ENCODE assay signal across 1 cellular context in the genomic region with DNA sequence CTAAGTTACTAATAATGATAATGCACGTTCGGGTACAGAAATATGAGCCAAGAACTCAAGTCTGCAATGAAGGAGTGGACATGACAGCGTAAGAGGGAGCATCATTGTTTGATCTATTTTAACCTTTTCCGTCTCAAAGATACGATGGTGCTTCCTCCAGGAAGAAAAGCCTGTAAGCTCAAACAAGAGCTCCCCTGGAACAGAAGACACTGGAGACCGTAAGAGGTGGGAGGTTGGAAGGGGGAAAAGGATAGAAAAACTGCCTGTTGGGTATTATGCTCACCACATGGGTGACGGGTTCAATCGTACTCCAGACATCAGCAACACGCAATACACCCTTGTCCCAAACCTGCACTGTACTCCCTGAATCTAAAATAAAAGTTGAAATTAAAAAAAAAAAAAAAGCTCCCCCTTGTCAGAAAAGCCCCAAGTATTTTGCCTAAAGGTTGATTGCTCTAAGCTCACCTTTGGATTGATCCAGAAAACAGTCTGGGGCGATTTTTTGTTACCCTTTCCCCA.
TF ChIP-seq lines count a peak whose summit lies in the region.

No MANE protein-coding gene starts in this region.

TF ChIP-seq in K562, 482 proteins besides CTCF, POLR2A, EP300 and RAD21 (continued from another document and continues in another):
- TF ChIP-seq, protein P1, sequence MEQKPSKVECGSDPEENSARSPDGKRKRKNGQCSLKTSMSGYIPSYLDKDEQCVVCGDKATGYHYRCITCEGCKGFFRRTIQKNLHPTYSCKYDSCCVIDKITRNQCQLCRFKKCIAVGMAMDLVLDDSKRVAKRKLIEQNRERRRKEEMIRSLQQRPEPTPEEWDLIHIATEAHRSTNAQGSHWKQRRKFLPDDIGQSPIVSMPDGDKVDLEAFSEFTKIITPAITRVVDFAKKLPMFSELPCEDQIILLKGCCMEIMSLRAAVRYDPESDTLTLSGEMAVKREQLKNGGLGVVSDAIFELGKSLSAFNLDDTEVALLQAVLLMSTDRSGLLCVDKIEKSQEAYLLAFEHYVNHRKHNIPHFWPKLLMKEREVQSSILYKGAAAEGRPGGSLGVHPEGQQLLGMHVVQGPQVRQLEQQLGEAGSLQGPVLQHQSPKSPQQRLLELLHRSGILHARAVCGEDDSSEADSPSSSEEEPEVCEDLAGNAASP (IDR thresholded peaks at IDR 0.05) = no peak
- TF ChIP-seq RBM25 (IDR thresholded peaks at IDR 0.05; ENCODE audit: low read depth, low read length, severe bottlenecking) (no peak), ZNF212 (CRISPR knock-in tag; IDR thresholded peaks at IDR 0.05) (no peak), E2F6 (IDR thresholded peaks at IDR 0.05; ENCODE audit: borderline replicate concordance in 1 of 2, extremely low read depth in 1 of 2, insufficient read depth in 1 of 2, insufficient read length in 1 of 2, low read depth in 1 of 2, low read length in 1 of 2, poor library complexity in 1 of 2, severe bottlenecking in 1 of 2) (peak in 1 of 2 experiments; percentile 30), MTA2 (IDR thresholded peaks at IDR 0.05; ENCODE audit: low read depth) (no peak), KDM1A (IDR thresholded peaks at IDR 0.05) (peak in 1 of 2 experiments; percentile 23; a peak in 1 of 4 replicates), SLC30A9 (CRISPR knock-in tag; IDR thresholded peaks at IDR 0.05) (no peak), IRF1 (CRISPR knock-in tag; IDR thresholded peaks at IDR 0.05; ENCODE audit: borderline replicate concordance) (no peak), E2F3 (CRISPR knock-in tag; IDR thresholded peaks at IDR 0.05) (no peak), TCF3 (CRISPR knock-in tag; IDR thresholded peaks at IDR 0.05) (no peak), ARNT (IDR thresholded peaks at IDR 0.05) (peak in 1 of 2 experiments; percentile 35; a peak in 1 of 4 replicates), EHMT2 (IDR thresholded peaks at IDR 0.05) (no peak), ZBTB7A (IDR thresholded peaks at IDR 0.05; ENCODE audit: borderline replicate concordance, control insufficient read depth, low read depth, low read length) (no peak), MYC (IDR thresholded peaks at IDR 0.05; ENCODE audit: low read depth, low read length) (peak; percentile 8; the same call in 1 of the 2 replicates), MYC (CRISPR knock-in tag; IDR thresholded peaks at IDR 0.05; ENCODE audit: borderline replicate concordance, low read depth) (no peak), ZNF280B (CRISPR knock-in tag; IDR thresholded peaks at IDR 0.05) (no peak), BCOR (IDR thresholded peaks at IDR 0.05) (0 out of 2 replicates have a peak, but pooled peaks have one; percentile 20), FOXP1 (CRISPR knock-in tag; IDR thresholded peaks at IDR 0.05) (no peak), PHB (CRISPR knock-in tag; IDR thresholded peaks at IDR 0.05) (peak; percentile 61; the same call in 1 of the 2 replicates), EP400 (IDR thresholded peaks at IDR 0.05) (peak; percentile 57; the same call in 1 of the 2 replicates), ZNF347 (CRISPR knock-in tag; IDR thresholded peaks at IDR 0.05; ENCODE audit: low read depth) (no peak), ZNF449 (CRISPR knock-in tag; IDR thresholded peaks at IDR 0.05) (no peak), CBFA2T2 (conservative IDR thresholded peaks at IDR 0.05) (no peak), RNF219 (CRISPR knock-in tag; IDR thresholded peaks at IDR 0.05) (no peak), MXI1 (IDR thresholded peaks at IDR 0.05; ENCODE audit: low read depth, low read length) (no peak), ZNF23 (CRISPR knock-in tag; IDR thresholded peaks at IDR 0.05) (no peak), ZNF75A (CRISPR knock-in tag; IDR thresholded peaks at IDR 0.05) (no peak), NR4A1 (CRISPR knock-in tag; IDR thresholded peaks at IDR 0.05) (no peak), NR4A1 (tag; IDR thresholded peaks at IDR 0.05) (no peak), TCFL5 (CRISPR knock-in tag; conservative IDR thresholded peaks at IDR 0.05) (no peak), MTA3 (IDR thresholded peaks at IDR 0.05; ENCODE audit: borderline replicate concordance) (0 out of 2 replicates have a peak, but pooled peaks have one; percentile 36), TCF7L2 (IDR thresholded peaks at IDR 0.05; ENCODE audit: low read depth, low read length) (no peak), NEUROD1 (IDR thresholded peaks at IDR 0.05; ENCODE audit: borderline replicate concordance, low read depth, low read length, partially characterized antibody) (no peak), RBBP5 (IDR thresholded peaks at IDR 0.05; ENCODE audit: borderline replicate concordance, insufficient read depth, low read length, poor library complexity, severe bottlenecking) (peak; percentile 70), ZNF431 (CRISPR knock-in tag; IDR thresholded peaks at IDR 0.05) (no peak), MTA1 (IDR thresholded peaks at IDR 0.05; ENCODE audit: borderline replicate concordance) (no peak), DPF2 (IDR thresholded peaks at IDR 0.05) (peak; percentile 43; the same call in 1 of the 2 replicates), ATF1 (CRISPR knock-in tag; IDR thresholded peaks at IDR 0.05) (no peak), ATF1 (tag; IDR thresholded peaks at IDR 0.05) (peak; percentile 51)
- TF ChIP-seq, protein P2, sequence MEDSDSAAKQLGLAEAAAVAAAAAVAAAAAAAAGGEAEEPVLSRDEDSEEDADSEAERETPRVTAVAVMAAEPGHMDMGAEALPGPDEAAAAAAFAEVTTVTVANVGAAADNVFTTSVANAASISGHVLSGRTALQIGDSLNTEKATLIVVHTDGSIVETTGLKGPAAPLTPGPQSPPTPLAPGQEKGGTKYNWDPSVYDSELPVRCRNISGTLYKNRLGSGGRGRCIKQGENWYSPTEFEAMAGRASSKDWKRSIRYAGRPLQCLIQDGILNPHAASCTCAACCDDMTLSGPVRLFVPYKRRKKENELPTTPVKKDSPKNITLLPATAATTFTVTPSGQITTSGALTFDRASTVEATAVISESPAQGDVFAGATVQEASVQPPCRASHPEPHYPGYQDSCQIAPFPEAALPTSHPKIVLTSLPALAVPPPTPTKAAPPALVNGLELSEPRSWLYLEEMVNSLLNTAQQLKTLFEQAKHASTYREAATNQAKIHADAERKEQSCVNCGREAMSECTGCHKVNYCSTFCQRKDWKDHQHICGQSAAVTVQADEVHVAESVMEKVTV (CRISPR knock-in tag; IDR thresholded peaks at IDR 0.05) = no peak
- TF ChIP-seq, protein P3, sequence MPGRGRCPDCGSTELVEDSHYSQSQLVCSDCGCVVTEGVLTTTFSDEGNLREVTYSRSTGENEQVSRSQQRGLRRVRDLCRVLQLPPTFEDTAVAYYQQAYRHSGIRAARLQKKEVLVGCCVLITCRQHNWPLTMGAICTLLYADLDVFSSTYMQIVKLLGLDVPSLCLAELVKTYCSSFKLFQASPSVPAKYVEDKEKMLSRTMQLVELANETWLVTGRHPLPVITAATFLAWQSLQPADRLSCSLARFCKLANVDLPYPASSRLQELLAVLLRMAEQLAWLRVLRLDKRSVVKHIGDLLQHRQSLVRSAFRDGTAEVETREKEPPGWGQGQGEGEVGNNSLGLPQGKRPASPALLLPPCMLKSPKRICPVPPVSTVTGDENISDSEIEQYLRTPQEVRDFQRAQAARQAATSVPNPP (IDR thresholded peaks at IDR 0.05; ENCODE audit: borderline replicate concordance, insufficient read depth, insufficient read length) = no peak
- TF ChIP-seq, protein P4, sequence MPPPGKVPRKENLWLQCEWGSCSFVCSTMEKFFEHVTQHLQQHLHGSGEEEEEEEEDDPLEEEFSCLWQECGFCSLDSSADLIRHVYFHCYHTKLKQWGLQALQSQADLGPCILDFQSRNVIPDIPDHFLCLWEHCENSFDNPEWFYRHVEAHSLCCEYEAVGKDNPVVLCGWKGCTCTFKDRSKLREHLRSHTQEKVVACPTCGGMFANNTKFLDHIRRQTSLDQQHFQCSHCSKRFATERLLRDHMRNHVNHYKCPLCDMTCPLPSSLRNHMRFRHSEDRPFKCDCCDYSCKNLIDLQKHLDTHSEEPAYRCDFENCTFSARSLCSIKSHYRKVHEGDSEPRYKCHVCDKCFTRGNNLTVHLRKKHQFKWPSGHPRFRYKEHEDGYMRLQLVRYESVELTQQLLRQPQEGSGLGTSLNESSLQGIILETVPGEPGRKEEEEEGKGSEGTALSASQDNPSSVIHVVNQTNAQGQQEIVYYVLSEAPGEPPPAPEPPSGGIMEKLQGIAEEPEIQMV (tag; conservative IDR thresholded peaks at IDR 0.05; ENCODE audit: low read depth) = no peak
- TF ChIP-seq, protein P5, sequence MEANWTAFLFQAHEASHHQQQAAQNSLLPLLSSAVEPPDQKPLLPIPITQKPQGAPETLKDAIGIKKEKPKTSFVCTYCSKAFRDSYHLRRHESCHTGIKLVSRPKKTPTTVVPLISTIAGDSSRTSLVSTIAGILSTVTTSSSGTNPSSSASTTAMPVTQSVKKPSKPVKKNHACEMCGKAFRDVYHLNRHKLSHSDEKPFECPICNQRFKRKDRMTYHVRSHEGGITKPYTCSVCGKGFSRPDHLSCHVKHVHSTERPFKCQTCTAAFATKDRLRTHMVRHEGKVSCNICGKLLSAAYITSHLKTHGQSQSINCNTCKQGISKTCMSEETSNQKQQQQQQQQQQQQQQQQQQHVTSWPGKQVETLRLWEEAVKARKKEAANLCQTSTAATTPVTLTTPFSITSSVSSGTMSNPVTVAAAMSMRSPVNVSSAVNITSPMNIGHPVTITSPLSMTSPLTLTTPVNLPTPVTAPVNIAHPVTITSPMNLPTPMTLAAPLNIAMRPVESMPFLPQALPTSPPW (CRISPR knock-in tag; IDR thresholded peaks at IDR 0.05) = peak; percentile 67
- TF ChIP-seq, protein P6, sequence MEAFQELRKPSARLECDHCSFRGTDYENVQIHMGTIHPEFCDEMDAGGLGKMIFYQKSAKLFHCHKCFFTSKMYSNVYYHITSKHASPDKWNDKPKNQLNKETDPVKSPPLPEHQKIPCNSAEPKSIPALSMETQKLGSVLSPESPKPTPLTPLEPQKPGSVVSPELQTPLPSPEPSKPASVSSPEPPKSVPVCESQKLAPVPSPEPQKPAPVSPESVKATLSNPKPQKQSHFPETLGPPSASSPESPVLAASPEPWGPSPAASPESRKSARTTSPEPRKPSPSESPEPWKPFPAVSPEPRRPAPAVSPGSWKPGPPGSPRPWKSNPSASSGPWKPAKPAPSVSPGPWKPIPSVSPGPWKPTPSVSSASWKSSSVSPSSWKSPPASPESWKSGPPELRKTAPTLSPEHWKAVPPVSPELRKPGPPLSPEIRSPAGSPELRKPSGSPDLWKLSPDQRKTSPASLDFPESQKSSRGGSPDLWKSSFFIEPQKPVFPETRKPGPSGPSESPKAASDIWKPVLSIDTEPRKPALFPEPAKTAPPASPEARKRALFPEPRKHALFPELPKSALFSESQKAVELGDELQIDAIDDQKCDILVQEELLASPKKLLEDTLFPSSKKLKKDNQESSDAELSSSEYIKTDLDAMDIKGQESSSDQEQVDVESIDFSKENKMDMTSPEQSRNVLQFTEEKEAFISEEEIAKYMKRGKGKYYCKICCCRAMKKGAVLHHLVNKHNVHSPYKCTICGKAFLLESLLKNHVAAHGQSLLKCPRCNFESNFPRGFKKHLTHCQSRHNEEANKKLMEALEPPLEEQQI (IDR thresholded peaks at IDR 0.05) = no peak
